In the genomic region with DNA sequence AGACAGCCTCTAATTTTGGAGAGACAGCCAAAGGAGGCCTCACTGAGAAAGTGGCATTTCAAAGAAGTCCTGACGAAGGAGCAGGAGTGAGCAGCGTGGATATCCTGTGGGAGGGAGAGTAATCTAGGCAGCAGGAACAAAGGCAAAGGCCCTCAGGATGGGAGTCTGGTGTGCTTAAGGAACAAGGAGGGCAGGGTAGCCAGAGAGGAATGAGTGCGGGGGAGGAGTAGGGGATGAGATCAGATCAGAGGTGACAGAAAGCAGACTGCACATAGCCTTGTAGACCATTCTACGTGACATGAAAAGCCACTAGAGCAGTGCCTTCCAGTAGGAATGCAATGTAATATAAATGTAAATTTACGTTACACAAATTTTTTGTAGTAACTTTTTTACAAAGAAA, we compare ENCODE assay signal across 1 cellular context.
TF ChIP-seq lines count a peak whose summit lies in the region.

No MANE protein-coding gene starts in this region.

TF ChIP-seq in GM23338, 12 proteins besides CTCF, POLR2A, EP300 and RAD21 (continued from another document):
- TF ChIP-seq, protein P1, sequence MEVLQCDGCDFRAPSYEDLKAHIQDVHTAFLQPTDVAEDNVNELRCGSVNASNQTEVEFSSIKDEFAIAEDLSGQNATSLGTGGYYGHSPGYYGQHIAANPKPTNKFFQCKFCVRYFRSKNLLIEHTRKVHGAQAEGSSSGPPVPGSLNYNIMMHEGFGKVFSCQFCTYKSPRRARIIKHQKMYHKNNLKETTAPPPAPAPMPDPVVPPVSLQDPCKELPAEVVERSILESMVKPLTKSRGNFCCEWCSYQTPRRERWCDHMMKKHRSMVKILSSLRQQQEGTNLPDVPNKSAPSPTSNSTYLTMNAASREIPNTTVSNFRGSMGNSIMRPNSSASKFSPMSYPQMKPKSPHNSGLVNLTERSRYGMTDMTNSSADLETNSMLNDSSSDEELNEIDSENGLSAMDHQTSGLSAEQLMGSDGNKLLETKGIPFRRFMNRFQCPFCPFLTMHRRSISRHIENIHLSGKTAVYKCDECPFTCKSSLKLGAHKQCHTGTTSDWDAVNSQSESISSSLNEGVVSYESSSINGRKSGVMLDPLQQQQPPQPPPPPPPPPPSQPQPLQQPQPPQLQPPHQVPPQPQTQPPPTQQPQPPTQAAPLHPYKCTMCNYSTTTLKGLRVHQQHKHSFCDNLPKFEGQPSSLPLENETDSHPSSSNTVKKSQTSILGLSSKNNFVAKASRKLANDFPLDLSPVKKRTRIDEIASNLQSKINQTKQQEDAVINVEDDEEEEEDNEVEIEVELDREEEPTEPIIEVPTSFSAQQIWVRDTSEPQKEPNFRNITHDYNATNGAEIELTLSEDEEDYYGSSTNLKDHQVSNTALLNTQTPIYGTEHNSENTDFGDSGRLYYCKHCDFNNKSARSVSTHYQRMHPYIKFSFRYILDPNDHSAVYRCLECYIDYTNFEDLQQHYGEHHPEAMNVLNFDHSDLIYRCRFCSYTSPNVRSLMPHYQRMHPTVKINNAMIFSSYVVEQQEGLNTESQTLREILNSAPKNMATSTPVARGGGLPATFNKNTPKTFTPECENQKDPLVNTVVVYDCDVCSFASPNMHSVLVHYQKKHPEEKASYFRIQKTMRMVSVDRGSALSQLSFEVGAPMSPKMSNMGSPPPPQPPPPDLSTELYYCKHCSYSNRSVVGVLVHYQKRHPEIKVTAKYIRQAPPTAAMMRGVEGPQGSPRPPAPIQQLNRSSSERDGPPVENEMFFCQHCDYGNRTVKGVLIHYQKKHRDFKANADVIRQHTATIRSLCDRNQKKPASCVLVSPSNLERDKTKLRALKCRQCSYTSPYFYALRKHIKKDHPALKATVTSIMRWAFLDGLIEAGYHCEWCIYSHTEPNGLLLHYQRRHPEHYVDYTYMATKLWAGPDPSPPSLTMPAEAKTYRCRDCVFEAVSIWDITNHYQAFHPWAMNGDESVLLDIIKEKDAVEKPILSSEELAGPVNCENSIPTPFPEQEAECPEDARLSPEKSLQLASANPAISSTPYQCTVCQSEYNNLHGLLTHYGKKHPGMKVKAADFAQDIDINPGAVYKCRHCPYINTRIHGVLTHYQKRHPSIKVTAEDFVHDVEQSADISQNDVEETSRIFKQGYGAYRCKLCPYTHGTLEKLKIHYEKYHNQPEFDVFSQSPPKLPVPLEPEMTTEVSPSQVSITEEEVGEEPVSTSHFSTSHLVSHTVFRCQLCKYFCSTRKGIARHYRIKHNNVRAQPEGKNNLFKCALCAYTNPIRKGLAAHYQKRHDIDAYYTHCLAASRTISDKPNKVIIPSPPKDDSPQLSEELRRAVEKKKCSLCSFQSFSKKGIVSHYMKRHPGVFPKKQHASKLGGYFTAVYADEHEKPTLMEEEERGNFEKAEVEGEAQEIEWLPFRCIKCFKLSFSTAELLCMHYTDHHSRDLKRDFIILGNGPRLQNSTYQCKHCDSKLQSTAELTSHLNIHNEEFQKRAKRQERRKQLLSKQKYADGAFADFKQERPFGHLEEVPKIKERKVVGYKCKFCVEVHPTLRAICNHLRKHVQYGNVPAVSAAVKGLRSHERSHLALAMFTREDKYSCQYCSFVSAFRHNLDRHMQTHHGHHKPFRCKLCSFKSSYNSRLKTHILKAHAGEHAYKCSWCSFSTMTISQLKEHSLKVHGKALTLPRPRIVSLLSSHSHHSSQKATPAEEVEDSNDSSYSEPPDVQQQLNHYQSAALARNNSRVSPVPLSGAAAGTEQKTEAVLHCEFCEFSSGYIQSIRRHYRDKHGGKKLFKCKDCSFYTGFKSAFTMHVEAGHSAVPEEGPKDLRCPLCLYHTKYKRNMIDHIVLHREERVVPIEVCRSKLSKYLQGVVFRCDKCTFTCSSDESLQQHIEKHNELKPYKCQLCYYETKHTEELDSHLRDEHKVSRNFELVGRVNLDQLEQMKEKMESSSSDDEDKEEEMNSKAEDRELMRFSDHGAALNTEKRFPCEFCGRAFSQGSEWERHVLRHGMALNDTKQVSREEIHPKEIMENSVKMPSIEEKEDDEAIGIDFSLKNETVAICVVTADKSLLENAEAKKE (CRISPR knock-in tag; IDR thresholded peaks at IDR 0.05): no peak
- TF ChIP-seq, protein P2, sequence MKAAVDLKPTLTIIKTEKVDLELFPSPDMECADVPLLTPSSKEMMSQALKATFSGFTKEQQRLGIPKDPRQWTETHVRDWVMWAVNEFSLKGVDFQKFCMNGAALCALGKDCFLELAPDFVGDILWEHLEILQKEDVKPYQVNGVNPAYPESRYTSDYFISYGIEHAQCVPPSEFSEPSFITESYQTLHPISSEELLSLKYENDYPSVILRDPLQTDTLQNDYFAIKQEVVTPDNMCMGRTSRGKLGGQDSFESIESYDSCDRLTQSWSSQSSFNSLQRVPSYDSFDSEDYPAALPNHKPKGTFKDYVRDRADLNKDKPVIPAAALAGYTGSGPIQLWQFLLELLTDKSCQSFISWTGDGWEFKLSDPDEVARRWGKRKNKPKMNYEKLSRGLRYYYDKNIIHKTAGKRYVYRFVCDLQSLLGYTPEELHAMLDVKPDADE (IDR thresholded peaks at IDR 0.05): no peak
- TF ChIP-seq EZH2phosphoT487 (IDR thresholded peaks at IDR 0.05; ENCODE audit: unreplicated experiment) (no peak), EZH2 (IDR thresholded peaks at IDR 0.05; ENCODE audit: low read depth, unreplicated experiment) (no peak), ZNF114 (CRISPR knock-in tag; IDR thresholded peaks at IDR 0.05) (no peak)
- TF ChIP-seq, protein P3, sequence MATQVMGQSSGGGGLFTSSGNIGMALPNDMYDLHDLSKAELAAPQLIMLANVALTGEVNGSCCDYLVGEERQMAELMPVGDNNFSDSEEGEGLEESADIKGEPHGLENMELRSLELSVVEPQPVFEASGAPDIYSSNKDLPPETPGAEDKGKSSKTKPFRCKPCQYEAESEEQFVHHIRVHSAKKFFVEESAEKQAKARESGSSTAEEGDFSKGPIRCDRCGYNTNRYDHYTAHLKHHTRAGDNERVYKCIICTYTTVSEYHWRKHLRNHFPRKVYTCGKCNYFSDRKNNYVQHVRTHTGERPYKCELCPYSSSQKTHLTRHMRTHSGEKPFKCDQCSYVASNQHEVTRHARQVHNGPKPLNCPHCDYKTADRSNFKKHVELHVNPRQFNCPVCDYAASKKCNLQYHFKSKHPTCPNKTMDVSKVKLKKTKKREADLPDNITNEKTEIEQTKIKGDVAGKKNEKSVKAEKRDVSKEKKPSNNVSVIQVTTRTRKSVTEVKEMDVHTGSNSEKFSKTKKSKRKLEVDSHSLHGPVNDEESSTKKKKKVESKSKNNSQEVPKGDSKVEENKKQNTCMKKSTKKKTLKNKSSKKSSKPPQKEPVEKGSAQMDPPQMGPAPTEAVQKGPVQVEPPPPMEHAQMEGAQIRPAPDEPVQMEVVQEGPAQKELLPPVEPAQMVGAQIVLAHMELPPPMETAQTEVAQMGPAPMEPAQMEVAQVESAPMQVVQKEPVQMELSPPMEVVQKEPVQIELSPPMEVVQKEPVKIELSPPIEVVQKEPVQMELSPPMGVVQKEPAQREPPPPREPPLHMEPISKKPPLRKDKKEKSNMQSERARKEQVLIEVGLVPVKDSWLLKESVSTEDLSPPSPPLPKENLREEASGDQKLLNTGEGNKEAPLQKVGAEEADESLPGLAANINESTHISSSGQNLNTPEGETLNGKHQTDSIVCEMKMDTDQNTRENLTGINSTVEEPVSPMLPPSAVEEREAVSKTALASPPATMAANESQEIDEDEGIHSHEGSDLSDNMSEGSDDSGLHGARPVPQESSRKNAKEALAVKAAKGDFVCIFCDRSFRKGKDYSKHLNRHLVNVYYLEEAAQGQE (IDR thresholded peaks at IDR 0.05; ENCODE audit: unreplicated experiment): no peak
